Comparison of ENCODE assay signal across 21 cellular contexts in the genomic region with DNA sequence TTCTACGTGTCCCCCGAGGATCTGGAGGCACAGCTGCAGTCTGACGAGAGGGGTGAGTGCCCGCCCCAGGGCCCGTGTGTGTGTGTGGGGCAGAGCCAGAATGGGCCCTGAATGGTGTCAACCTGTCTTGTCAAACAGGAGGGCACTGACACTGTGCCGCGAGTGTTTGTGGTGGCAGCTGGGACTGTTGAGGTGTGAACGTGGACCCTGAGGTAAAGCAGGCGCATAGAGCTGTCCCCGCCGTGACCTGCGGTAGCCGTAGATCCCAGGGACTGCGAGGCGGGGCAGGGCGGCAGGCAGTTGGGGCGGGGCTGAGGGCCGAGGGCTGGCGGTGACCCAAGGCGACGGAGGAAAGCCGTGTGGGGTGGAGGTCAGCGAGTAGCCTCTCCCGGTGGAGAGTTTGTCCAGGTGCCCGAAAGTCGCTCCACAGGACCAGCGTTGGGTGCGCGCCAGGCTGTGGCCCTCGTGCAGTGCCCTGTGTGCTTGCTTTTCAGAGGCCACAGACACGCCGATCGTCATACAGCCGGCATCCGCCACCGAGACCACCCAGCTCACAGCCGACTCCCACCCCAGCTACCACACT.
"Had no signal": no experiment of that assay in that cellular context is flagged by ENCODE, and none has a peak within 500 bp of the region (broad histone marks: within the 10 kb centered on the region; RNA-seq: fewer than 3 reads in every experiment).

No MANE protein-coding gene starts in this region.

- H3K27ac ChIP-seq: foreskin keratinocyte, left lung, prostate gland, testis, upper lobe of right lung had no signal

- H3K27me3 ChIP-seq: foreskin keratinocyte, left lung, spleen, testis, upper lobe of right lung had no signal

- ATAC-seq: foreskin keratinocyte; left lung; natural killer cell treated with Interleukin-12 subunit alpha and Interleukin-12 subunit beta and Interleukin-15 and Interleukin-18, amount 100 ng/mL, for 72 hours; sciatic nerve; stimulated activated naive CD8-positive, alpha-beta T cell treated with anti-CD3 and anti-CD28 coated beads, Interleukin-15, amount 100 ng/mL, for 72 hours; upper lobe of right lung; WTC11 had no signal

- H3K9me3 ChIP-seq: left lung, prostate gland, spleen, testis, upper lobe of right lung had no signal

- H3K4me3 Mint-ChIP-seq: activated CD4-positive, alpha-beta memory T cell treated with anti-CD3 and anti-CD28 coated beads, Interleukin-2, amount 10 ng/mL, durations not matched to agents 7 days and 5 days; activated naive CD8-positive, alpha-beta T cell treated with anti-CD3 and anti-CD28 coated beads for 36 hours; natural killer cell treated with Interleukin-12 subunit alpha and Interleukin-12 subunit beta and Interleukin-15 and Interleukin-18, amount 100 ng/mL, for 72 hours; stimulated activated naive CD8-positive, alpha-beta T cell treated with anti-CD3 and anti-CD28 coated beads, Interleukin-15, amount 100 ng/mL, for 72 hours; T-helper 1 cell treated with Interleukin-12 subunit alpha and Interleukin-12 subunit beta and Interleukin-4 antibody, amounts not matched to agents 30 μg/mL and 1 μg/mL, for 36 hours; WTC11 had no signal

- H3K27ac Mint-ChIP-seq: activated CD4-positive, alpha-beta memory T cell treated with anti-CD3 and anti-CD28 coated beads, Interleukin-2, amount 10 ng/mL, durations not matched to agents 7 days and 5 days; activated naive CD8-positive, alpha-beta T cell treated with anti-CD3 and anti-CD28 coated beads for 36 hours; natural killer cell treated with Interleukin-12 subunit alpha and Interleukin-12 subunit beta and Interleukin-15 and Interleukin-18, amount 100 ng/mL, for 72 hours; T-helper 1 cell treated with Interleukin-12 subunit alpha and Interleukin-12 subunit beta and Interleukin-4 antibody, amounts not matched to agents 30 μg/mL and 1 μg/mL, for 36 hours; WTC11 had no signal

- DNase-seq: activated CD4-positive, alpha-beta memory T cell treated with anti-CD3 and anti-CD28 coated beads, Interleukin-2, amount 10 ng/mL, durations not matched to agents 7 days and 5 days; activated CD4-positive, alpha-beta T cell treated with anti-CD3 and anti-CD28 coated beads for 4 hours; activated gamma-delta T cell; activated naive CD8-positive, alpha-beta T cell treated with anti-CD3 and anti-CD28 coated beads for 36 hours; activated T-cell treated with anti-CD3 and anti-CD28 coated beads, Interleukin-2, amount 50 U/mL, for 48 hours; amygdala; cerebellar nuclear complex; effector CD8-positive, alpha-beta T cell; foreskin keratinocyte; left lung; mesendoderm; occipital lobe; spleen; stimulated activated naive CD8-positive, alpha-beta T cell treated with anti-CD3 and anti-CD28 coated beads, Interleukin-15, amount 100 ng/mL, for 72 hours; testis; upper lobe of right lung had no signal

- H3K9me3 Mint-ChIP-seq: activated CD4-positive, alpha-beta memory T cell treated with anti-CD3 and anti-CD28 coated beads, Interleukin-2, amount 10 ng/mL, durations not matched to agents 7 days and 5 days; activated naive CD8-positive, alpha-beta T cell treated with anti-CD3 and anti-CD28 coated beads for 36 hours; natural killer cell treated with Interleukin-12 subunit alpha and Interleukin-12 subunit beta and Interleukin-15 and Interleukin-18, amount 100 ng/mL, for 72 hours; stimulated activated naive CD8-positive, alpha-beta T cell treated with anti-CD3 and anti-CD28 coated beads, Interleukin-15, amount 100 ng/mL, for 72 hours; T-helper 1 cell treated with Interleukin-12 subunit alpha and Interleukin-12 subunit beta and Interleukin-4 antibody, amounts not matched to agents 30 μg/mL and 1 μg/mL, for 36 hours; WTC11 had no signal

- H3K27me3 Mint-ChIP-seq: activated CD4-positive, alpha-beta memory T cell treated with anti-CD3 and anti-CD28 coated beads, Interleukin-2, amount 10 ng/mL, durations not matched to agents 7 days and 5 days; activated naive CD8-positive, alpha-beta T cell treated with anti-CD3 and anti-CD28 coated beads for 36 hours; natural killer cell treated with Interleukin-12 subunit alpha and Interleukin-12 subunit beta and Interleukin-15 and Interleukin-18, amount 100 ng/mL, for 72 hours; stimulated activated naive CD8-positive, alpha-beta T cell treated with anti-CD3 and anti-CD28 coated beads, Interleukin-15, amount 100 ng/mL, for 72 hours had no signal

- H3K4me1 ChIP-seq: foreskin keratinocyte, left lung, prostate gland, upper lobe of right lung had no signal

- H3K4me3 ChIP-seq: left lung, prostate gland, spleen, testis, upper lobe of right lung had no signal

- H3K4me1 Mint-ChIP-seq: activated naive CD8-positive, alpha-beta T cell treated with anti-CD3 and anti-CD28 coated beads for 36 hours; WTC11 had no signal
